Comparison of ENCODE assay signal across 25 cellular contexts in the genomic region with DNA sequence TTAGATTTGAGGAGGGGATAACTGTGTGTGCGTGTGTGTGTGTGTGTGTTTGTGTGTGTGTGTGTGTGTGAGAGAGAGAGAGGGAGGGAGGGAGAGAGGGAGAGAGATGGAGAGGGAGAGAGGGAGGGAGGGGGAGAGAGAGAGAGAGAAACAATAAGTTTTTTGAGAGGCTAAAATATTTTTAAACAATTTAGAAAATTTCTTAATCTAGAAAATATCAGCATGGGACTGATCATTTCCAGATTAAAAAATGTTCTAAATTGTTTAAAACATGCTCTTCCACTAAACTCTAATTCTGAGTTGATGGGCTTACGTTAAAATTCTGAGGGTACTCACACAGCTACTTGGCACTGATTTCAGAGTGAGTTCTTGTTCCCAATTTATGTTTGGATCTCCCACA.
DNase-seq lines count a peak whose midpoint lies in the region; ATAC-seq, FAIRE-seq and TF ChIP-seq lines count a peak whose summit lies in the region.
"Had no signal": no experiment of that assay in that cellular context is flagged by ENCODE, and none has a peak within 500 bp of the region (broad histone marks: within the 10 kb centered on the region; RNA-seq: fewer than 3 reads in every experiment).

No MANE protein-coding gene starts in this region.

- H3K4me3 ChIP-seq in IMR-90 (ENCODE audit: insufficient read depth, low read depth, low read length): no peak overlapping the region
- no peak overlapping the region for H3K4me3 ChIP-seq in OCI-LY1 (ENCODE audit: low read depth, low read length, poor library complexity, severe bottlenecking)
- H3K4me3 ChIP-seq in K562: no peak overlapping the region
- H3K4me3 ChIP-seq in hepatocyte: no peak overlapping the region
- H3K4me3 ChIP-seq: A549; BLaER1 treated with 17β-estradiol and CSF1 and Interleukin-3, amounts not matched to agents 10 nM and 100 nM; GM12878; GM23248 had no signal

- H4K20me1 ChIP-seq in IMR-90 (ENCODE audit: insufficient read depth, low read length) (no peaks in the 10 kb centered on the region), OCI-LY1 (ENCODE audit: insufficient read depth, low read length) (no peaks in the 10 kb centered on the region), K562 (replicated peaks; ENCODE audit: control insufficient read depth, insufficient read depth, low read length) (no peaks in the 10 kb centered on the region), hepatocyte (ENCODE audit: insufficient read depth, poor library complexity, severe bottlenecking) (no peaks in the 10 kb centered on the region)
- H4K20me1 ChIP-seq: BLaER1 treated with 17β-estradiol and CSF1 and Interleukin-3, amounts not matched to agents 10 nM and 100 nM had no signal

- peaks cover 2% of the 10 kb centered on the region; the same call in 1 of the 2 replicates for H3K4me1 ChIP-seq in IMR-90 (ENCODE audit: control insufficient read depth, insufficient read depth, low read length)
- H3K4me1 ChIP-seq in OCI-LY1 (ENCODE audit: insufficient read depth, low read length, severe bottlenecking): no peaks in the 10 kb centered on the region
- no peaks in the 10 kb centered on the region for H3K4me1 ChIP-seq in K562 (replicated peaks in 1 of 2; ENCODE audit: control insufficient read depth in 2 of 2, insufficient read depth in 2 of 2, low read length in 2 of 2)
- no peaks in the 10 kb centered on the region for H3K4me1 ChIP-seq in hepatocyte (ENCODE audit: insufficient read depth)
- H3K4me1 ChIP-seq: A549, BE2C had no signal

- no CpG with 5 or more reads among the region's 2 CpGs for WGBS in IMR-90 (ENCODE audit: extremely low coverage in 2 of 2, insufficient read length in 1 of 2), 2 experiments
- 0% methylated on average over 2 of the region's 2 CpGs for WGBS in K562 (ENCODE audit: insufficient coverage, low coverage, missing lambda C conversion rate)
- 66% methylated on average over 2 of the region's 2 CpGs for WGBS in hepatocyte (ENCODE audit: low lambda C conversion rate, missing lambda C conversion rate)

- H3K4me2 ChIP-seq in IMR-90 (ENCODE audit: low read depth, low read length) (no peak overlapping the region), OCI-LY1 (ENCODE audit: low read length) (no peak overlapping the region), K562 (ENCODE audit: insufficient read depth, low read length) (no peak overlapping the region), hepatocyte (no peak overlapping the region)
- H3K4me2 ChIP-seq: A549; BLaER1 treated with 17β-estradiol and CSF1 and Interleukin-3, amounts not matched to agents 10 nM and 100 nM had no signal

- H4K8ac ChIP-seq in IMR-90 (ENCODE audit: low read depth in 2 of 2, low read length in 2 of 2): no peak overlapping the region

- no peak for DNase-seq in IMR-90
- DNase-seq in K562 (ENCODE audit: extremely low read depth in 1 of 4, low spot score in 3 of 4): no peak
- no peak for DNase-seq in hepatocyte (ENCODE audit: low spot score)
- no peak for DNase-seq in NCI-H1417 (lab: John Stamatoyannopoulos, UW)
- no peak for DNase-seq in NCI-H2227 (lab: John Stamatoyannopoulos, UW; ENCODE audit: unreplicated experiment)
- DNase-seq: 8988T; ACHN; AML-193; BE2C; CD4-positive, alpha-beta T cell; CD8-positive, alpha-beta memory T cell; DMS 273 treated with DMSO at 0.1 percent for 48 hours; DMS79; EL; GDM1; GM23248; H9 had no signal

- dilution Hi-C loops in IMR-90 (cut with HindIII; ENCODE audit: low sequenced_read_pairs, unreplicated experiment): no loop called here

- no peak overlapping the region for H2AFZ ChIP-seq in IMR-90 (replicated peaks; ENCODE audit: low read length, poor library complexity)
- H2AFZ ChIP-seq in OCI-LY1 (ENCODE audit: low read length): peak overlapping the region; percentile 59; the same call in 1 of the 2 replicates
- H2AFZ ChIP-seq in K562 (ENCODE audit: low read depth, low read length): no peak overlapping the region
- no peak overlapping the region for H2AFZ ChIP-seq in hepatocyte
- H2AFZ ChIP-seq: GM23248 had no signal

- H3K79me1 ChIP-seq in IMR-90 (ENCODE audit: low read depth in 1 of 2, low read length in 2 of 2): no peaks in the 10 kb centered on the region

- H3K9me2 ChIP-seq in OCI-LY1 (ENCODE audit: low read depth, low read length) (no peaks in the 10 kb centered on the region), hepatocyte (replicated peaks; ENCODE audit: insufficient read depth) (no peaks in the 10 kb centered on the region)

- no peak for TF ChIP-seq EP300 in K562 (IDR thresholded peaks at IDR 0.05; ENCODE audit: low read length)

- no peak for TF ChIP-seq CTCF in IMR-90 (conservative IDR thresholded peaks at IDR 0.05; ENCODE audit: low read depth, low read length)
- TF ChIP-seq CTCF in OCI-LY1 (IDR thresholded peaks at IDR 0.05; ENCODE audit: low read length): no peak
- no peak for TF ChIP-seq CTCF in K562 (IDR thresholded peaks at IDR 0.05 in 2 of 3, conservative IDR thresholded peaks at IDR 0.05 in 1 of 3; ENCODE audit: insufficient read depth in 2 of 3, low read depth in 1 of 3, low read length in 3 of 3)
- no peak for TF ChIP-seq CTCF in hepatocyte (IDR thresholded peaks at IDR 0.05; ENCODE audit: poor library complexity)

- intact Hi-C loops in IMR-90 (cut with micrococcal nuclease) (no loop called here), K562 (cut with micrococcal nuclease) (no loop called here)

- H3K27me3 ChIP-seq in IMR-90 (ENCODE audit: control insufficient read depth, insufficient read depth, low read length) (no peaks in the 10 kb centered on the region), OCI-LY1 (ENCODE audit: insufficient read depth, low read length) (no peaks in the 10 kb centered on the region), K562 (ENCODE audit: control insufficient read depth in 2 of 2, insufficient read depth in 2 of 2, low read length in 2 of 2) (no peaks in the 10 kb centered on the region), hepatocyte (no peaks in the 10 kb centered on the region)
- H3K27me3 ChIP-seq: BE2C; BLaER1 treated with 17β-estradiol and CSF1 and Interleukin-3, amounts not matched to agents 10 nM and 100 nM had no signal

- in situ Hi-C loops in IMR-90 (cut with MboI; ENCODE audit: low sequenced_read_pairs): no loop called here
- in situ Hi-C loops in K562 (cut with MboI): no loop called here

- H3K79me2 ChIP-seq in OCI-LY1 (ENCODE audit: insufficient read depth, low read length) (no peaks in the 10 kb centered on the region), K562 (ENCODE audit: control insufficient read depth, insufficient read depth, low read length) (no peaks in the 10 kb centered on the region), hepatocyte (no peaks in the 10 kb centered on the region)

- no peaks in the 10 kb centered on the region for H3F3A ChIP-seq in OCI-LY1 (ENCODE audit: insufficient read depth, low read length)

- H2AK9ac ChIP-seq in IMR-90 (replicated peaks; ENCODE audit: low read depth, low read length, poor library complexity): no peak overlapping the region

- H2AK5ac ChIP-seq in IMR-90 (ENCODE audit: low read depth, low read length): no peak overlapping the region

- H3K36me3 ChIP-seq in IMR-90 (ENCODE audit: control insufficient read depth, insufficient read depth, low read length) (no peaks in the 10 kb centered on the region), OCI-LY1 (ENCODE audit: insufficient read depth, low read length) (no peaks in the 10 kb centered on the region), K562 (ENCODE audit: control insufficient read depth, insufficient read depth, low read length) (no peaks in the 10 kb centered on the region), hepatocyte (replicated peaks; ENCODE audit: insufficient read depth, low read depth) (no peaks in the 10 kb centered on the region)
- H3K36me3 ChIP-seq: BE2C; BLaER1 treated with 17β-estradiol and CSF1 and Interleukin-3, amounts not matched to agents 10 nM and 100 nM had no signal

- BruUV-seq in IMR-90 (replicated peaks; lab: Mats Ljungman, UMichigan) (no TSS peak), K562 (replicated peaks; lab: Mats Ljungman, UMichigan) (no TSS peak)

- ATAC-seq in IMR-90 (ENCODE audit: low read depth) (no peak), K562 (no peak), HG03175 (IDR thresholded peaks at IDR 0.05; ENCODE audit: unreplicated experiment) (no peak)
- ATAC-seq: A549, GM12878, HCT116 had no signal

- H4K5ac ChIP-seq in IMR-90 (ENCODE audit: low read depth, low read length): no peak overlapping the region

- TF ChIP-seq RAD21 in IMR-90 (IDR thresholded peaks at IDR 0.05; ENCODE audit: low read length) (no peak), K562 (CRISPR knock-in tag; conservative IDR thresholded peaks at IDR 0.05 in 1 of 2, IDR thresholded peaks at IDR 0.05 in 1 of 2) (no peak)

- H2BK15ac ChIP-seq in IMR-90 (ENCODE audit: low read depth, low read length): no peak overlapping the region

- H4K91ac ChIP-seq in IMR-90 (ENCODE audit: insufficient read depth, low read depth, low read length): no peak overlapping the region

- H2BK5ac ChIP-seq in IMR-90 (ENCODE audit: low read depth, low read length, poor library complexity, severe bottlenecking): no peak overlapping the region

- H3K9ac ChIP-seq in IMR-90 (ENCODE audit: low read depth, low read length) (no peak overlapping the region), OCI-LY1 (ENCODE audit: low read length) (no peak overlapping the region), K562 (ENCODE audit: insufficient read depth in 1 of 2, low read depth in 2 of 2, low read length in 2 of 2) (no peak overlapping the region)
- H3K9ac ChIP-seq: BLaER1 treated with 17β-estradiol and CSF1 and Interleukin-3, amounts not matched to agents 10 nM and 100 nM; GM23248 had no signal

- no peak overlapping the region for H3K56ac ChIP-seq in IMR-90 (ENCODE audit: extremely low read depth, insufficient read depth, low read length)

- no peak overlapping the region for H3K27ac ChIP-seq in IMR-90 (ENCODE audit: insufficient read depth, low read length)
- H3K27ac ChIP-seq in OCI-LY1 (ENCODE audit: low read depth, low read length, poor library complexity, severe bottlenecking): no peak overlapping the region
- H3K27ac ChIP-seq in K562 (ENCODE audit: extremely low read depth, low read depth, low read length): no peak overlapping the region
- H3K27ac ChIP-seq in hepatocyte: peak overlapping the region; percentile 43
- H3K27ac ChIP-seq: A549; BLaER1 treated with 17β-estradiol and CSF1 and Interleukin-3, amounts not matched to agents 10 nM and 100 nM; GM23248 had no signal

- H2BK120ac ChIP-seq in IMR-90 (ENCODE audit: low read depth, low read length): peak overlapping the region; percentile 10; the same call in 1 of the 2 replicates

- peak overlapping the region; percentile 29; the same call in 1 of the 2 replicates for H3K4ac ChIP-seq in IMR-90 (ENCODE audit: low read depth, low read length)

- no peak overlapping the region for H3K23ac ChIP-seq in IMR-90 (ENCODE audit: low read depth, low read length)

- CTCF ChIA-PET in IMR-90 (lab: Yijun Ruan, JAX) (no interaction called here), K562 (lab: Yijun Ruan, JAX; ENCODE audit: low intra/inter-chr PET ratio) (no interaction called here)

- no peak for FAIRE-seq in K562 (lab: Jason Lieb, UNC)
- FAIRE-seq: A549, D721Med, GM12878, GM19239 had no signal

- no peak overlapping the region for H3K14ac ChIP-seq in IMR-90 (replicated peaks; ENCODE audit: low read depth, low read length)

- H3K9me3 ChIP-seq in IMR-90 (ENCODE audit: control insufficient read depth, insufficient read depth, low read length) (no peaks in the 10 kb centered on the region), OCI-LY1 (ENCODE audit: low read length) (no peaks in the 10 kb centered on the region), K562 (replicated peaks; ENCODE audit: control insufficient read depth, insufficient read depth, low read depth, low read length) (no peaks in the 10 kb centered on the region), hepatocyte (ENCODE audit: low read depth) (no peaks in the 10 kb centered on the region)
- H3K9me3 ChIP-seq: A549; BE2C; BLaER1 treated with 17β-estradiol and CSF1 and Interleukin-3, amounts not matched to agents 10 nM and 100 nM had no signal

- H2BK20ac ChIP-seq in IMR-90 (ENCODE audit: low read depth, low read length): peak overlapping the region; percentile 20; the same call in 1 of the 2 replicates

- TF ChIP-seq POLR2A in IMR-90 (IDR thresholded peaks at IDR 0.05; ENCODE audit: low read depth, low read length) (no peak), K562 (conservative IDR thresholded peaks at IDR 0.05) (no peak)

- H3K18ac ChIP-seq in IMR-90 (ENCODE audit: low read depth, low read length): no peak overlapping the region

- H3K9me1 ChIP-seq in IMR-90 (ENCODE audit: insufficient read depth, low read length) (no peaks in the 10 kb centered on the region), K562 (ENCODE audit: control insufficient read depth, insufficient read depth, low read length) (no peaks in the 10 kb centered on the region)

- POLR2A ChIA-PET in IMR-90 (lab: Charles Lee; ENCODE audit: unreplicated experiment): no interaction called here
- POLR2A ChIA-PET in K562 (lab: Yijun Ruan, JAX): interaction anchor here (0.7 kb wide), 1 partner anchor 126 kb away, joined by 4 read pairs; no protein-coding TSS in a partner anchor
